Comparison of ENCODE assay signal across 22 cellular contexts in the genomic region with DNA sequence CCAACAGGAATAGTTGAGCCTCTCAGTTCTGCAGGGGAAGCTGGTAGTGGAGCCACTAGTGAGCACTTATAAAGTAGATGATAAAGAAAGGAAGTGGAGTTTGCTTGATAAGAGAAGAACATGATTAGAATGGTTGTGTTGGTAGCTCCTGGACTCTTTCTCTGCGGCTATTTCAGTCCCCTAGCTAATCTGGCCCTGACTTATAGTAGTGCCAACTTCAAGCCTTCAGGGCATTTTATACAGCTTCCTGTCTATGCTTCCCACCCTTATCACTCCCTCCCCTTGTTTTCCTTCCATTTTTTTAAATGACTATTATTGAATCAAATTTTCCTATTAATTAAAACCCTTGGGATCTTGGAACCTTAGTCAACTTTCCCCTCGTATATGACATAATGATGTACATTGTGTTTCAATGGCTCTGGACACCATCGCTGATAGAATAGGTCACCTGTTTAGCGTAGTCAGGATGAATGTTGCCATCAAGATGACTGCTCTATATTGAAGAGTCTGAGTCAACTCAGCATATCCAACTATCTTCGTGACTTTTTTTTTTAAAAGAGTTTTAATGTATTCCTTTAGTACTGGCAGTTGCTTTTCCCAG.
"Had no signal": no experiment of that assay in that cellular context is flagged by ENCODE, and none has a peak within 500 bp of the region (broad histone marks: within the 10 kb centered on the region; RNA-seq: fewer than 3 reads in every experiment).

No MANE protein-coding gene starts in this region.

- H3K9me3 ChIP-seq: breast epithelium, gastroesophageal sphincter, lower lobe of right lung, mucosa of descending colon, thoracic aorta, upper lobe of left lung had no signal

- ATAC-seq: gastroesophageal sphincter, left colon, lower lobe of right lung, mucosa of descending colon had no signal

- H3K36me3 ChIP-seq: breast epithelium, gastroesophageal sphincter, lower lobe of right lung, neural progenitor cell, thoracic aorta, upper lobe of left lung had no signal

- H3K4me3 ChIP-seq: breast epithelium, gastroesophageal sphincter, lower lobe of right lung, mucosa of descending colon, neural progenitor cell, thoracic aorta, upper lobe of left lung had no signal

- H3K27me3 ChIP-seq: breast epithelium, gastroesophageal sphincter, neural progenitor cell, upper lobe of left lung had no signal

- DNase-seq: activated CD4-positive, alpha-beta memory T cell treated with anti-CD3 and anti-CD28 coated beads for 36 hours; activated CD4-positive, alpha-beta T cell treated with anti-CD3 and anti-CD28 coated beads for 48 hours; activated naive CD4-positive, alpha-beta T cell treated with Interleukin-2 at 50 U/mL for 16 hours; activated naive CD8-positive, alpha-beta T cell treated with anti-CD3 and anti-CD28 coated beads for 36 hours; activated T-cell treated with anti-CD3 and anti-CD28 coated beads, Interleukin-2, amount 50 U/mL, for 48 hours; cerebellar nuclear complex; cortex of kidney; endodermal cell; head of caudate nucleus; islet precursor cell; left colon; lower lobe of right lung; mesendoderm; mucosa of descending colon; stimulated activated CD4-positive, alpha-beta T cell treated with anti-CD3 and anti-CD28 coated beads, Interleukin-2, amount 100 ng/mL, for 48 hours; stimulated activated naive CD4-positive, alpha-beta T cell treated with Interleukin-2 at 50 U/mL for 16 hours; upper lobe of left lung had no signal

- H3K4me1 ChIP-seq: breast epithelium, neural progenitor cell had no signal

- H3K27ac ChIP-seq: breast epithelium, epithelial cell of prostate, gastroesophageal sphincter, lower lobe of right lung, neural progenitor cell, thoracic aorta, upper lobe of left lung had no signal
